Comparison of ENCODE assay signal across 1 cellular context in genomic region chr6:16286151-16286522, GRCh38.
TF ChIP-seq lines count a peak whose summit lies in the region.

No MANE protein-coding gene starts in this region.

TF ChIP-seq in GM12878, 131 proteins besides CTCF, POLR2A, EP300 and RAD21 (continued from another document):
- TF ChIP-seq STAT3 (IDR thresholded peaks at IDR 0.05; ENCODE audit: low read depth, low read length) (no peak), NBN (IDR thresholded peaks at IDR 0.05) (no peak), ZZZ3 (IDR thresholded peaks at IDR 0.05; ENCODE audit: control insufficient read depth, insufficient read length, low read depth) (no peak), RB1 (IDR thresholded peaks at IDR 0.05; ENCODE audit: borderline replicate concordance) (no peak), NRF1 (conservative IDR thresholded peaks at IDR 0.05; ENCODE audit: low read depth, low read length) (no peak), IRF3 (IDR thresholded peaks at IDR 0.05) (no peak), REST (IDR thresholded peaks at IDR 0.05; ENCODE audit: low read depth, low read length) (no peak), ZNF217 (IDR thresholded peaks at IDR 0.05) (no peak), CREM (IDR thresholded peaks at IDR 0.05; ENCODE audit: low read depth) (no peak), IRF4 (IDR thresholded peaks at IDR 0.05; ENCODE audit: low read depth, low read length) (no peak), NFIC (IDR thresholded peaks at IDR 0.05; ENCODE audit: low read depth, low read length) (no peak), KDM1A (IDR thresholded peaks at IDR 0.05; ENCODE audit: borderline replicate concordance) (no peak), JUNB (IDR thresholded peaks at IDR 0.05) (no peak), CEBPZ (IDR thresholded peaks at IDR 0.05; ENCODE audit: low read depth, low read length) (no peak), IKZF1 (conservative IDR thresholded peaks at IDR 0.05) (no peak; the same call in none of the 2 replicates), DPF2 (IDR thresholded peaks at IDR 0.05) (no peak), ZNF622 (IDR thresholded peaks at IDR 0.05) (no peak), ZSCAN29 (IDR thresholded peaks at IDR 0.05) (no peak), ZBTB33 (IDR thresholded peaks at IDR 0.05) (peak; percentile 81), ATF2 (IDR thresholded peaks at IDR 0.05; ENCODE audit: low read length) (no peak), IKZF2 (IDR thresholded peaks at IDR 0.05) (peak in 1 of 2 experiments; percentile 40; a peak in 2 of 4 replicates), HDAC6 (IDR thresholded peaks at IDR 0.05; ENCODE audit: unreplicated experiment) (no peak), GATAD2B (conservative IDR thresholded peaks at IDR 0.05; ENCODE audit: low read depth) (no peak), NR2F1 (conservative IDR thresholded peaks at IDR 0.05) (no peak), ASH2L (IDR thresholded peaks at IDR 0.05; ENCODE audit: borderline replicate concordance, low read depth) (no peak), SMAD5 (IDR thresholded peaks at IDR 0.05; ENCODE audit: low read depth) (no peak), ATF3 (IDR thresholded peaks at IDR 0.05; ENCODE audit: borderline replicate concordance, extremely low read depth, low read depth, low read length) (no peak), CBX5 (IDR thresholded peaks at IDR 0.05; ENCODE audit: low read depth) (no peak), EED (IDR thresholded peaks at IDR 0.05; ENCODE audit: low read depth) (0 out of 2 replicates have a peak, but pooled peaks have one; percentile 32), TARDBP (IDR thresholded peaks at IDR 0.05; ENCODE audit: borderline replicate concordance) (no peak), FOS (IDR thresholded peaks at IDR 0.05; ENCODE audit: borderline replicate concordance, extremely low read depth, insufficient read length) (no peak), ZBTB40 (IDR thresholded peaks at IDR 0.05; ENCODE audit: borderline replicate concordance) (no peak), CHD1 (IDR thresholded peaks at IDR 0.05; ENCODE audit: low read depth, low read length) (no peak)
